ENCODE assay signal across 1 cellular context in the genomic region with DNA sequence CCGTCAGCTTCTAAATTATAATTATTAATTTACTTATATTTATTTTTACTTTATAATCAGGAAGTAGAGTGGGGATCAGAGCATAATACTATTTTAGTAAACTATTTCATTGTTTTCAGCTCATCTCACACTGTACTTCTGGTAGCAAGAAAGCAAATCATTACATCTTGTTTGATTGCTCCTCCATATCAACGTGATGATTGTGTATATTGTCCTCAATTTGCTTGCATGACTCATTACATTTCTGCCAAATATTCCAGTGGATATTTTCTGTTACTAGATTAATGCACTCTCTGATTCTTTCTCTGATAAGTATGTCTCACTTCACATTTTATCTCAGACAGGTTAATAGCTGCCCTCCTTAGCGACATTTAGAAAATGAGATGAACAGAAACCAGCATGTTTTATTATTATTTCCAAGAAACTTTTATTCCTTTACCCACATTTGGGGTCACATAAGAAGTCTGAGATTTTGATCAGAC.
TF ChIP-seq lines count a peak whose summit lies in the region.

No MANE protein-coding gene starts in this region.

TF ChIP-seq in IMR-90, 13 proteins besides CTCF, POLR2A, EP300 and RAD21 (continued from another document):
- TF ChIP-seq RFX5 (IDR thresholded peaks at IDR 0.05; ENCODE audit: low read depth, low read length) (no peak), RCOR1 (IDR thresholded peaks at IDR 0.05; ENCODE audit: insufficient replicate concordance, low read length) (no peak), FOS (IDR thresholded peaks at IDR 0.05; ENCODE audit: low read depth, low read length) (no peak), MAZ (IDR thresholded peaks at IDR 0.05; ENCODE audit: borderline replicate concordance, low read depth, low read length) (no peak)
